In the genomic region with DNA sequence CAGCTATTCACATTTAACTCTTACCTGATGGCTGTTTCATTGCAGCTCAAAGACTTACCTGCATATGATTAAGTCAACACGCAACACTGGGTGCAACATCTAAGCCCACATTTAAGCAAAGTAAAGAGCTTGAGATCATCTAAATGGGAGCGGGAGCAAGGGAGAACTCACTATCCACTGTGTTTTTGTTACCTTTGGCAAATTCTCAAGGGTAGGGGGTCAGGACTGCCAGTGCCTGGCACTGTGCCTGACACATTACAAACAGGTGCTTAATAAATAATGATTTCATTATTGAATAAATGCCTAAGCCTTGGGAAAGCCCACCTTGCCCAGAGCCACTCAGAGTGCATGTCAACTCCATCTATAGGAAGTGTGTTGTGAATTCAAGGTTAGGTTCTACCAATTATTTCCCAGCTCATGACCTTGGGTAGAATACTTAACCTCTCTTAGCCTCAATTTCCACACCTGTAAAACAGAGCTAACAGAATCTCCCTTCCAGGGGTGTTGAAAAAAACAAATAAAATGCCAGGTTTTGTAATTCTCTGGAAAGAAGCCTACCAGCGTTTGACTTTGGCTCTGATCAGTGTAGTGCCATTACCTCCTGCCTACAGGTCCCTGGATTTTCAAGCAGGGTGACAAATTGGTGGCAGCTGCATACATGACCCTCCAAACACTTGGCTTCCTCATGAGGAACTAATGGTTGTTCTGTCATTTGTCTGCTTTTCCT, we compare ENCODE assay signal across 18 cellular contexts.
"Had no signal": no experiment of that assay in that cellular context is flagged by ENCODE, and none has a peak within 500 bp of the region (broad histone marks: within the 10 kb centered on the region; RNA-seq: fewer than 3 reads in every experiment).

No MANE protein-coding gene starts in this region.

- H3K27me3 Mint-ChIP-seq: activated CD4-positive, alpha-beta T cell treated with anti-CD3 and anti-CD28 coated beads, Interleukin-2, amount 10 ng/mL, durations not matched to agents 7 days and 5 days; activated T-cell treated with anti-CD3 and anti-CD28 coated beads, Interleukin-2, amount 50 U/mL, for 24 hours; dendritic cell treated with granulocyte-macrophage colony-stimulating factor and Interleukin-4, amounts not matched to agents 40 ng/mL and 50 ng/mL, for 4 days; naive thymus-derived CD4-positive, alpha-beta T cell; stimulated activated memory B cell treated with anti-CD40 and anti-IgM and Interleukin-4, amounts not matched to agents 10 μg/mL and 1 μg/mL and 100 μg/mL, for 72 hours had no signal

- H3K4me3 Mint-ChIP-seq: activated CD4-positive, alpha-beta T cell treated with anti-CD3 and anti-CD28 coated beads, Interleukin-2, amount 10 ng/mL, durations not matched to agents 7 days and 5 days; activated CD8-positive, alpha-beta T cell treated with anti-CD3 and anti-CD28 coated beads, Interleukin-2, amount 10 ng/mL, durations not matched to agents 7 days and 5 days; activated T-cell treated with anti-CD3 and anti-CD28 coated beads, Interleukin-2, amount 50 U/mL, for 24 hours; dendritic cell treated with granulocyte-macrophage colony-stimulating factor and Interleukin-4, amounts not matched to agents 40 ng/mL and 50 ng/mL, for 4 days; naive thymus-derived CD4-positive, alpha-beta T cell; stimulated activated memory B cell treated with anti-CD40 and anti-IgM and Interleukin-4, amounts not matched to agents 10 μg/mL and 1 μg/mL and 100 μg/mL, for 72 hours had no signal

- H3K4me1 Mint-ChIP-seq: activated CD4-positive, alpha-beta T cell treated with anti-CD3 and anti-CD28 coated beads, Interleukin-2, amount 10 ng/mL, durations not matched to agents 7 days and 5 days; stimulated activated memory B cell treated with anti-CD40 and anti-IgM and Interleukin-4, amounts not matched to agents 10 μg/mL and 1 μg/mL and 100 μg/mL, for 72 hours had no signal

- ATAC-seq: activated CD4-positive, CD25-positive, alpha-beta regulatory T cell treated with anti-CD3 and anti-CD28 coated beads, Interleukin-2, amount 50 U/mL, for 24 hours; activated CD8-positive, alpha-beta T cell treated with anti-CD3 and anti-CD28 coated beads, Interleukin-2, amount 10 ng/mL, durations not matched to agents 7 days and 5 days; heart left ventricle; naive thymus-derived CD4-positive, alpha-beta T cell; stimulated activated memory B cell treated with anti-CD40 and anti-IgM and Interleukin-4, amounts not matched to agents 10 μg/mL and 1 μg/mL and 100 μg/mL, for 72 hours had no signal

- H3K4me1 ChIP-seq: parathyroid adenoma had no signal

- H3K4me3 ChIP-seq: ascending aorta, heart left ventricle, sigmoid colon had no signal

- H3K9ac ChIP-seq: parathyroid adenoma had no signal

- H3K27ac ChIP-seq: ascending aorta, heart left ventricle, neutrophil, parathyroid adenoma had no signal

- DNase-seq: activated CD4-positive, alpha-beta T cell treated with anti-CD3 and anti-CD28 coated beads, Interleukin-2, amount 10 ng/mL, durations not matched to agents 7 days and 5 days; activated CD8-positive, alpha-beta T cell treated with anti-CD3 and anti-CD28 coated beads, Interleukin-2, amount 10 ng/mL, durations not matched to agents 7 days and 5 days; activated effector memory CD4-positive, alpha-beta T cell treated with Interleukin-2 at 50 U/mL for 16 hours; activated naive CD4-positive, alpha-beta T cell treated with anti-CD3 and anti-CD28 coated beads, Interleukin-2, amount 50 U/mL, for 16 hours; activated T-cell treated with anti-CD3 and anti-CD28 coated beads, Interleukin-2, amount 50 U/mL, for 24 hours; effector CD8-positive, alpha-beta T cell; heart left ventricle; kidney glomerular epithelial cell; mesendoderm; naive thymus-derived CD4-positive, alpha-beta T cell; sigmoid colon; stimulated activated CD4-positive, alpha-beta T cell treated with anti-CD3 and anti-CD28 coated beads, Interleukin-4, amount 100 ng/mL, for 24 hours had no signal

- H3K9me3 ChIP-seq: ascending aorta, heart left ventricle, neutrophil, sigmoid colon had no signal

- H3K36me3 ChIP-seq: ascending aorta, heart left ventricle, neutrophil, sigmoid colon had no signal

- H3K9me3 Mint-ChIP-seq: activated T-cell treated with anti-CD3 and anti-CD28 coated beads, Interleukin-2, amount 50 U/mL, for 24 hours; dendritic cell treated with granulocyte-macrophage colony-stimulating factor and Interleukin-4, amounts not matched to agents 40 ng/mL and 50 ng/mL, for 4 days; stimulated activated memory B cell treated with anti-CD40 and anti-IgM and Interleukin-4, amounts not matched to agents 10 μg/mL and 1 μg/mL and 100 μg/mL, for 72 hours had no signal

- H3K27me3 ChIP-seq: ascending aorta, heart left ventricle, neutrophil, sigmoid colon had no signal

- H3K27ac Mint-ChIP-seq: activated CD4-positive, alpha-beta T cell treated with anti-CD3 and anti-CD28 coated beads, Interleukin-2, amount 10 ng/mL, durations not matched to agents 7 days and 5 days; activated CD8-positive, alpha-beta T cell treated with anti-CD3 and anti-CD28 coated beads, Interleukin-2, amount 10 ng/mL, durations not matched to agents 7 days and 5 days; activated T-cell treated with anti-CD3 and anti-CD28 coated beads, Interleukin-2, amount 50 U/mL, for 24 hours; dendritic cell treated with granulocyte-macrophage colony-stimulating factor and Interleukin-4, amounts not matched to agents 40 ng/mL and 50 ng/mL, for 4 days; stimulated activated memory B cell treated with anti-CD40 and anti-IgM and Interleukin-4, amounts not matched to agents 10 μg/mL and 1 μg/mL and 100 μg/mL, for 72 hours had no signal

- H3K36me3 Mint-ChIP-seq: stimulated activated memory B cell treated with anti-CD40 and anti-IgM and Interleukin-4, amounts not matched to agents 10 μg/mL and 1 μg/mL and 100 μg/mL, for 72 hours had no signal
